In the genomic region with DNA sequence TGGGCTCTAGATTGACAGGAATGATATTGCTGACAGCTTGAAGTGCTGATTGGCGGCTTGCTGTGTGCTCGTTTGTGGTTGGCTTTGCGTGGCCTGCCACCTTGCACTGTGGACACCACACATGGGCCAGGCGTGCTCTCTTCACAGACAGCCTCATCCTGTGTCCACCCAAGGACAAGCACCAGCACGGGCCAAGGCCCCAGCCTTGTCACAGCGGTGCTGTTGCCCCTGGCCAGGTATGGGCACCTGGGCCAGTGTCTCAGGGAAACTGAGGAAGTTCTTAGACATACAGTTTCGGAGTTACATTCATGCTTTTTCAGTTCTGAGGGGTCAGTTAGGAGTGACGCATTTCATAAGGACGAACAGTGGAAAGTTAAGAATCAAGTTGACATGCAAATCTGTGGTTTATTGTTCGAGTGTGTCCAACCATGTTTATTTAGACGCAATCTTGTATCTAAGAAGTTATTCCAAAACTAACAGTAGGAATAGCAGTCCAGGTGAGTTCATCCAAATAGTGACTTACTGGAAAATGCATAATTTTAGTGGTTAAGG, we compare ENCODE assay signal across 14 cellular contexts.
DNase-seq lines count a peak whose midpoint lies in the region; ATAC-seq and TF ChIP-seq lines count a peak whose summit lies in the region.
"Had no signal": no experiment of that assay in that cellular context is flagged by ENCODE, and none has a peak within 500 bp of the region (broad histone marks: within the 10 kb centered on the region; RNA-seq: fewer than 3 reads in every experiment).

No MANE protein-coding gene starts in this region.

- no peak overlapping the region for H3K9ac ChIP-seq in OCI-LY1 (ENCODE audit: low read length)
- H3K9ac ChIP-seq in mesenchymal stem cell (ENCODE audit: low read length), result no peak overlapping the region

- H4K20me1 ChIP-seq in OCI-LY1 (ENCODE audit: insufficient read depth, low read length), result no peaks in the 10 kb centered on the region

- H2BK5ac ChIP-seq in mesenchymal stem cell (ENCODE audit: low read depth, low read length, poor library complexity, severe bottlenecking), result no peak overlapping the region

- in situ Hi-C loops in GM13977 (cut with MboI; ENCODE audit: low pct_unique_long_range_greater_than_20kb, low sequenced_read_pairs, unreplicated experiment), result no loop called here

- peaks cover 49% of the 10 kb centered on the region for H3K79me1 ChIP-seq in mesenchymal stem cell (replicated peaks; ENCODE audit: low read length, poor library complexity, severe bottlenecking)

- no peak overlapping the region for H2BK15ac ChIP-seq in mesenchymal stem cell (ENCODE audit: low read depth, poor library complexity, severe bottlenecking)

- H3K14ac ChIP-seq in mesenchymal stem cell (ENCODE audit: low read length in 2 of 2), result no peak overlapping the region

- no peaks in the 10 kb centered on the region for H3K9me3 Mint-ChIP-seq in activated CD4-positive, alpha-beta T cell treated with anti-CD3 and anti-CD28 coated beads, Interleukin-2, amount 10 ng/mL, durations not matched to agents 24 days and 14 days

- peak overlapping the region; percentile 33 for H2AK5ac ChIP-seq in mesenchymal stem cell (ENCODE audit: low read length, severe bottlenecking)

- DNase-seq in GM13977 (ENCODE audit: low spot score) (peak; percentile 56), mesenchymal stem cell (no peak), DMS79 treated with DMSO at 0.1 percent for 48 hours (lab: John Stamatoyannopoulos, UW) (no peak)
- DNase-seq in activated CD4-positive, alpha-beta T cell treated with anti-CD3 and anti-CD28 coated beads, Interleukin-2, amount 10 ng/mL, durations not matched to agents 24 days and 14 days, result no peak
- DNase-seq: anterior cingulate cortex; effector CD4-positive, alpha-beta T cell; NCI-H187; NK-92 treated with Interleukin-12 subunit alpha and Interleukin-12 subunit beta, amount 100 ng/mL, for 24 hours; stimulated activated CD4-positive, alpha-beta T cell treated with anti-CD3 and anti-CD28 coated beads, Interleukin-4, amount 100 ng/mL, for 4 hours had no signal

- no peak overlapping the region for H4K8ac ChIP-seq in mesenchymal stem cell (ENCODE audit: low read length)

- H3K36me3 ChIP-seq in OCI-LY1 (ENCODE audit: insufficient read depth, low read length) (peaks cover 72% of the 10 kb centered on the region), mesenchymal stem cell (ENCODE audit: control insufficient read depth in 1 of 2, insufficient read depth in 2 of 2, low read depth in 1 of 2, low read length in 2 of 2) (peaks cover 36 to 60% of the 10 kb centered on the region in 2 experiments)

- no peak for TF ChIP-seq CTCF in GM13977 (IDR thresholded peaks at IDR 0.05; ENCODE audit: extremely low read depth, insufficient read depth, missing control alignments)
- no peak for TF ChIP-seq CTCF in OCI-LY1 (IDR thresholded peaks at IDR 0.05; ENCODE audit: low read length)

- H3K9me2 ChIP-seq in OCI-LY1 (ENCODE audit: low read depth, low read length), result no peaks in the 10 kb centered on the region

- H2BK120ac ChIP-seq in mesenchymal stem cell (ENCODE audit: low read depth, low read length), result no peak overlapping the region

- H3K4me1 ChIP-seq in OCI-LY1 (ENCODE audit: insufficient read depth, low read length, severe bottlenecking), result peaks cover 30% of the 10 kb centered on the region
- H3K4me1 ChIP-seq in mesenchymal stem cell (ENCODE audit: control insufficient read depth, insufficient read depth, low read depth, low read length), result peaks cover 22% of the 10 kb centered on the region

- ATAC-seq in GM21447 (IDR thresholded peaks at IDR 0.05; ENCODE audit: unreplicated experiment), result peak; percentile 47
- no peak for ATAC-seq in GM19467 (IDR thresholded peaks at IDR 0.05; ENCODE audit: unreplicated experiment)
- ATAC-seq in HG02970 (IDR thresholded peaks at IDR 0.05; ENCODE audit: low FRiP score, unreplicated experiment), result no peak

- no peak overlapping the region for H3K4ac ChIP-seq in mesenchymal stem cell (ENCODE audit: low read depth in 1 of 2, low read length in 2 of 2)

- peaks cover 35% of the 10 kb centered on the region for H3K36me3 Mint-ChIP-seq in activated CD4-positive, alpha-beta T cell treated with anti-CD3 and anti-CD28 coated beads, Interleukin-2, amount 10 ng/mL, durations not matched to agents 24 days and 14 days (ENCODE audit: low read depth)

- H3K27me3 Mint-ChIP-seq in activated CD4-positive, alpha-beta T cell treated with anti-CD3 and anti-CD28 coated beads, Interleukin-2, amount 10 ng/mL, durations not matched to agents 24 days and 14 days, result no peaks in the 10 kb centered on the region

- H3K9me3 ChIP-seq in OCI-LY1 (ENCODE audit: low read length), result no peaks in the 10 kb centered on the region
- no peaks in the 10 kb centered on the region for H3K9me3 ChIP-seq in mesenchymal stem cell (ENCODE audit: control insufficient read depth, low read length)

- H4K91ac ChIP-seq in mesenchymal stem cell (ENCODE audit: low read length), result no peak overlapping the region

- H3K4me2 ChIP-seq in OCI-LY1 (ENCODE audit: low read length) (peak overlapping the region; percentile 30; the same call in 1 of the 2 replicates), mesenchymal stem cell (ENCODE audit: low read length, poor library complexity, severe bottlenecking) (no peak overlapping the region)

- H2AFZ ChIP-seq in OCI-LY1 (ENCODE audit: low read length), result no peak overlapping the region
- no peak overlapping the region for H2AFZ ChIP-seq in mesenchymal stem cell (ENCODE audit: low read depth, low read length)

- H3K4me3 Mint-ChIP-seq in activated CD4-positive, alpha-beta T cell treated with anti-CD3 and anti-CD28 coated beads, Interleukin-2, amount 10 ng/mL, durations not matched to agents 24 days and 14 days, result no peak overlapping the region

- H3K23ac ChIP-seq in mesenchymal stem cell (ENCODE audit: low read length in 2 of 2), result no peak overlapping the region

- H3K27me3 ChIP-seq in OCI-LY1 (ENCODE audit: insufficient read depth, low read length) (no peaks in the 10 kb centered on the region), mesenchymal stem cell (ENCODE audit: control insufficient read depth in 1 of 2, insufficient read depth in 1 of 2, low read length in 2 of 2) (no peaks in the 10 kb centered on the region)

- H3K79me2 ChIP-seq in OCI-LY1 (ENCODE audit: insufficient read depth, low read length), result 0 out of 2 replicates have a peak, but pooled peaks cover 3% of the 10 kb centered on the region

- intact Hi-C loops in activated CD4-positive, alpha-beta T cell treated with anti-CD3 and anti-CD28 coated beads, Interleukin-2, amount 10 ng/mL, durations not matched to agents 24 days and 14 days (cut with micrococcal nuclease), result no loop called here

- H3K27ac ChIP-seq in OCI-LY1 (ENCODE audit: low read depth, low read length, poor library complexity, severe bottlenecking) (peak overlapping the region; percentile 55), mesenchymal stem cell (ENCODE audit: low read length, poor library complexity, severe bottlenecking) (peak overlapping the region; percentile 33)

- H3K27ac Mint-ChIP-seq in activated CD4-positive, alpha-beta T cell treated with anti-CD3 and anti-CD28 coated beads, Interleukin-2, amount 10 ng/mL, durations not matched to agents 24 days and 14 days, result no peak overlapping the region

- H3F3A ChIP-seq in OCI-LY1 (ENCODE audit: insufficient read depth, low read length), result no peaks in the 10 kb centered on the region

- 94% methylated on average over 11 of the region's 11 CpGs for WGBS in mesenchymal stem cell

- no peak overlapping the region for H3K18ac ChIP-seq in mesenchymal stem cell (ENCODE audit: low read depth in 1 of 2, low read length in 2 of 2)

- peaks cover 6% of the 10 kb centered on the region for H3K4me1 Mint-ChIP-seq in activated CD4-positive, alpha-beta T cell treated with anti-CD3 and anti-CD28 coated beads, Interleukin-2, amount 10 ng/mL, durations not matched to agents 24 days and 14 days

- H3K4me3 ChIP-seq in OCI-LY1 (ENCODE audit: low read depth, low read length, poor library complexity, severe bottlenecking) (no peak overlapping the region), mesenchymal stem cell (ENCODE audit: insufficient read depth in 1 of 2, low read depth in 1 of 2, low read length in 2 of 2) (no peak overlapping the region)
- H3K4me3 ChIP-seq: lung had no signal

- H2BK12ac ChIP-seq in mesenchymal stem cell (ENCODE audit: low read length in 2 of 2), result no peak overlapping the region
